Comparison of ENCODE assay signal across 8 cellular contexts in genomic region chr20:41138217-41138526, GRCh38. TPM values are rescaled to one million over a fixed set of nuclear protein-coding genes. Genes with fewer than 3 reads are reported as not detected.
DNase-seq lines count a peak whose midpoint lies in the region; ATAC-seq, FAIRE-seq and TF ChIP-seq lines count a peak whose summit lies in the region.

No MANE protein-coding gene starts in this region.

- DNase-seq in AG09309 (ENCODE audit: low read depth) = no peak
- peak; percentile 44 to 55 for DNase-seq in Kasumi-1 (lab: John Stamatoyannopoulos, UW)
- no peak for DNase-seq in putamen (ENCODE audit: low spot score)
- DNase-seq in GM12891 (ENCODE audit: insufficient read length, low spot score) = no peak

- no peaks in the 10 kb centered on the region for H3K9me3 ChIP-seq in muscle layer of duodenum (ENCODE audit: control insufficient read depth in 1 of 2, low read length in 2 of 2)

- peak overlapping the region; percentile 72 for H3K27ac ChIP-seq in cingulate gyrus (ENCODE audit: low read depth, low read length)
- peak overlapping the region; percentile 82 for H3K27ac ChIP-seq in muscle layer of duodenum (ENCODE audit: low read length)

- no peaks in the 10 kb centered on the region for H3K27me3 ChIP-seq in muscle layer of duodenum (ENCODE audit: low read depth, low read length)

- no peak for ATAC-seq in GM19455 (IDR thresholded peaks at IDR 0.05; ENCODE audit: unreplicated experiment)
- no peak for ATAC-seq in HG03469 (IDR thresholded peaks at IDR 0.05; ENCODE audit: unreplicated experiment)

- TF ChIP-seq POLR2A in GM12891 (IDR thresholded peaks at IDR 0.05; ENCODE audit: low read depth, low read length) = no peak

- no peaks in the 10 kb centered on the region for H3K36me3 ChIP-seq in muscle layer of duodenum (ENCODE audit: control insufficient read depth in 1 of 2, insufficient read depth in 2 of 2, low read length in 2 of 2)

- H3K4me3 ChIP-seq in AG09309 (ENCODE audit: control insufficient read depth, low read depth, low read length) = peak overlapping the region; percentile 50
- H3K4me3 ChIP-seq in muscle layer of duodenum (ENCODE audit: low read depth in 1 of 2, low read length in 2 of 2) = peak overlapping the region; percentile 73 to 82

- TF ChIP-seq CTCF in AG09309 (IDR thresholded peaks at IDR 0.05; ENCODE audit: control insufficient read depth, insufficient read depth, low read depth, low read length, missing control alignments) = no peak

- FAIRE-seq in GM12891 (lab: Jason Lieb, UNC) = no peak

- peaks cover 4 to 49% of the 10 kb centered on the region in 2 donors for H3K4me1 ChIP-seq in muscle layer of duodenum (ENCODE audit: control insufficient read depth in 1 of 2, insufficient read depth in 2 of 2, low read length in 2 of 2)

TF ChIP-seq in GM12891, 5 proteins besides CTCF, POLR2A, EP300 and RAD21:
- TF ChIP-seq PAX5 (IDR thresholded peaks at IDR 0.05; ENCODE audit: insufficient read depth, low read length, severe bottlenecking) (no peak), SPI1 (IDR thresholded peaks at IDR 0.05; ENCODE audit: low read depth, low read length) (no peak), POU2F2 (IDR thresholded peaks at IDR 0.05; ENCODE audit: low read depth, low read length) (no peak), POLR2AphosphoS5 (IDR thresholded peaks at IDR 0.05; ENCODE audit: low read depth, low read length) (no peak), TAF1 (IDR thresholded peaks at IDR 0.05; ENCODE audit: low read depth, low read length) (no peak)

RNA-seq across cellular contexts. Expression of gene PLCG1, which starts 0.8 kb away (rescaled TPM):
- 70.7 TPM for polyA plus RNA-seq in GM12891 (2012; ENCODE audit: low read depth, missing spikeins)

Comparison
In these comparisons a context has a peak if more than half of its experiments do, and no peak if none do; other contexts are left out.
1. DNase-seq: peak in Kasumi-1 (2 of 2); none in AG09309 (single experiment), putamen (single experiment) and GM12891 (single experiment).